ENCODE assay signal across 7 cellular contexts in the genomic region with DNA sequence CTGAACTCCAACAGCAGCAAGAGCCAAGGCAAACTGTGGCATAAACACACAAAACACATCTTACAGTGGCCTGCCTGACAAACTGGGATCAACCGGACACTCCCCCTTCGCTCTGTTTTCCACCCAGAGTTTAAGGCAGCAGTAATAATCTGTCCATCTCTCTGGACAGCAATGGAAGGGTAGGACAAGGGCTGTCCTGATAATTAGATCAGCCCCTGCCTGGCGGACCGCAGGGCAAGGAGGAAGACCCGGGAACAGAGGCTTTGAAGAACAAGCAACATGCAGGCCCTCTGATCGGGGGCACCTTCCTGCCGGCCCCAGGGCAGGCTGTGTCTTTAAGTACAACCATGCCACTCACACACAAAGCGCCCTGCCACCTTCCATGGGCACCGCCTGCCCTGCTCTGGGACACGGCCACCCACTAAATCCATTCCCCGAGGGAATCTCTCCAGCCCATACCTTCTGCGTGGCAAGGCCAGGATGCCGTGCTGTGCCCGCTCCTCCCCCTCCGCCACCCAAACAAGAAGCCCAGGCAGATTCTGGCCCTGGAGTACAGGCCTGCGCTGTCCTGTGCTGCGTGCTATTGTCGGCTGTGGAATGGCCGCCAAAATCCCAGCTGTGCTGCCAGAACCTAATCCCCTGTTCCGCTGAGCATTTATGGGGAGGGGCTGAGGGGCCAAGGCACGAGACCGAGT. TPM values are rescaled to one million over a fixed set of nuclear protein-coding genes. Genes with fewer than 3 reads are reported as not detected.
DNase-seq lines count a peak whose midpoint lies in the region; ATAC-seq and TF ChIP-seq lines count a peak whose summit lies in the region.

No MANE protein-coding gene starts in this region.

- no peak for ATAC-seq in GM18505 (IDR thresholded peaks at IDR 0.05; ENCODE audit: unreplicated experiment)

- peak; percentile 53 for TF ChIP-seq POLR2A in GM18505 (IDR thresholded peaks at IDR 0.05; ENCODE audit: borderline replicate concordance, extremely low read depth, insufficient read depth, insufficient read length)

- H3K27ac ChIP-seq in layer of hippocampus (ENCODE audit: low read depth, low read length) = peak overlapping the region; percentile 97

- H3K27me3 ChIP-seq in layer of hippocampus (ENCODE audit: control insufficient read depth, insufficient read depth, low read length) = no peaks in the 10 kb centered on the region

- DNase-seq in NCI-H2107 treated with DMSO at 0.1 percent for 48 hours (lab: John Stamatoyannopoulos, UW; ENCODE audit: unreplicated experiment) (peak; percentile 48), dermis blood vessel endothelial cell (peak; percentile 75), OCI-M2 (lab: John Stamatoyannopoulos, UW; ENCODE audit: unreplicated experiment) (no peak)
- peak in 3 of 4 experiments; percentile 10 to 53 (median 31) for DNase-seq in activated CD4-positive, CD25-positive, alpha-beta regulatory T cell (lab: John Stamatoyannopoulos, UW)
- DNase-seq in stimulated activated CD4-positive, alpha-beta T cell treated with anti-CD3 and anti-CD28 coated beads, Interleukin-12 subunit alpha, Interleukin-12 subunit beta, amount 100 ng/mL, for 48 hours (ENCODE audit: low read depth in 2 of 3, low spot score in 1 of 3) = peak in 2 of 3 donors; percentile 11 to 32

RNA-seq across cellular contexts. Expression of a gene that starts 38.8 kb away (rescaled TPM):
- 151 and 225 TPM in 2 replicates for total RNA-seq in dermis blood vessel endothelial cell

RNA-seq across cellular contexts. Expression of a gene that starts 39.1 kb away (rescaled TPM):
- 2.8 and 7.8 TPM in 2 replicates for total RNA-seq in dermis blood vessel endothelial cell

RNA-seq across cellular contexts. Expression of a gene that starts 42.8 kb away (rescaled TPM):
- 2.2 and 4.6 TPM in 2 replicates for total RNA-seq in dermis blood vessel endothelial cell
